ENCODE assay signal across 8 cellular contexts in the genomic region with DNA sequence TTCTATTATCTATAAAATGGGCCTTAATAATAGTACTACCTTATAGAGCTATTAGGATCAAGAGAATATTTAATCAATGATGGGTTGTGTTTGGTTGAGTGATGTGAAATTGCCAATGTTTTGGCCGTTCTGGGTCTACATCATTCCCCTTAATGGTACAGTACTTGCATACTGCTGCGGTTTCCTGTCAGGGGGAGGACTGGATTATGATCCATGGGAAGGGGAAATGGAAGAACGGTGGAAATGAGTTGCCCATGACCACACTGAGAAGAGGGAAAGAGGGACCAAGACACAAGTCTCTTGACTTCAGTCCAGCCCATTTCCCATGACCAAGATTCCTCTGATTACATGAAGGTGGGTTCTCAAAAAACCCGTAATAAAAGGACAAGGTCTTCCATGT. TPM values are rescaled to one million over a fixed set of nuclear protein-coding genes. Genes with fewer than 3 reads are reported as not detected.
A peak's percentile ranks its signal among the peaks of the same experiment; 100 is the strongest.
DNase-seq lines count a peak whose midpoint lies in the region; ATAC-seq and TF ChIP-seq lines count a peak whose summit lies in the region.

No MANE protein-coding gene starts in this region.

- H3K4me3 ChIP-seq in right atrium auricular region (no peak overlapping the region), right cardiac atrium (ENCODE audit: low read length) (no peak overlapping the region), adrenal gland (no peak overlapping the region), muscle layer of duodenum (ENCODE audit: low read depth in 1 of 2, low read length in 2 of 2) (peak overlapping the region; percentile 71 to 76), uterus (no peak overlapping the region)

- H3K36me3 ChIP-seq in right atrium auricular region = peaks cover 11% of the 10 kb centered on the region
- H3K36me3 ChIP-seq in adrenal gland (replicated peaks in 1 of 2) = peaks cover 0 to 13% of the 10 kb centered on the region in 2 donors
- peaks cover 15 to 36% of the 10 kb centered on the region in 2 donors for H3K36me3 ChIP-seq in muscle layer of duodenum (ENCODE audit: control insufficient read depth in 1 of 2, insufficient read depth in 2 of 2, low read length in 2 of 2)
- H3K36me3 ChIP-seq in uterus = no peaks in the 10 kb centered on the region

- H3K9me3 ChIP-seq in right atrium auricular region (no peaks in the 10 kb centered on the region), right cardiac atrium (ENCODE audit: control insufficient read depth, low read length) (no peaks in the 10 kb centered on the region), adrenal gland (replicated peaks in 1 of 3) (no peaks in the 10 kb centered on the region), muscle layer of duodenum (ENCODE audit: control insufficient read depth in 1 of 2, low read length in 2 of 2) (no peaks in the 10 kb centered on the region), uterus (no peaks in the 10 kb centered on the region)

- peaks cover 0 to 40% of the 10 kb centered on the region in 2 donors for H3K4me1 ChIP-seq in right atrium auricular region
- peaks cover 5% of the 10 kb centered on the region for H3K4me1 ChIP-seq in right cardiac atrium (ENCODE audit: control insufficient read depth, insufficient read depth, low read length)
- peaks cover 30 to 47% of the 10 kb centered on the region in 2 donors for H3K4me1 ChIP-seq in adrenal gland (replicated peaks in 1 of 2)
- peaks cover 7 to 15% of the 10 kb centered on the region in 2 donors for H3K4me1 ChIP-seq in muscle layer of duodenum (ENCODE audit: control insufficient read depth in 1 of 2, insufficient read depth in 2 of 2, low read length in 2 of 2)
- no peaks in the 10 kb centered on the region for H3K4me1 ChIP-seq in uterus

- TF ChIP-seq POLR2A in adrenal gland (IDR thresholded peaks at IDR 0.05) = no peak
- TF ChIP-seq POLR2A in uterus (IDR thresholded peaks at IDR 0.05) = no peak

- DNase-seq in right atrium auricular region (ENCODE audit: low spot score) (no peak), right cardiac atrium (no peak), adrenal gland (no peak), uterus (no peak), SW480 (ENCODE audit: low spot score) (no peak), T1000 (lab: John Stamatoyannopoulos, UW) (no peak)

- H3K27me3 ChIP-seq in right atrium auricular region = no peaks in the 10 kb centered on the region
- no peaks in the 10 kb centered on the region for H3K27me3 ChIP-seq in right cardiac atrium (ENCODE audit: control insufficient read depth, insufficient read depth)
- H3K27me3 ChIP-seq in adrenal gland = no peaks in the 10 kb centered on the region
- H3K27me3 ChIP-seq in muscle layer of duodenum (ENCODE audit: low read depth, low read length) = no peaks in the 10 kb centered on the region
- H3K27me3 ChIP-seq in uterus = no peaks in the 10 kb centered on the region

- ATAC-seq in right cardiac atrium = no peak
- no peak for ATAC-seq in GM18520 (IDR thresholded peaks at IDR 0.05; ENCODE audit: unreplicated experiment)

- intact Hi-C loops in right cardiac atrium (cut with DNase I) = no loop called here
- intact Hi-C loops in adrenal gland (cut with DNase I) = no loop called here
- intact Hi-C loops in uterus (cut with DNase I; ENCODE audit: low total_unique reads) = no loop called here

- TF ChIP-seq CTCF in right atrium auricular region (IDR thresholded peaks at IDR 0.05) (no peak), adrenal gland (IDR thresholded peaks at IDR 0.05) (no peak), uterus (IDR thresholded peaks at IDR 0.05) (no peak)

- 81% methylated on average over 4 of the region's 4 CpGs for WGBS in right cardiac atrium
- WGBS in adrenal gland, 4 donors = 83 to 88% (median 87%) methylated on average over 4 of the region's 4 CpGs

- peak overlapping the region; percentile 90 to 91 for H3K27ac ChIP-seq in right atrium auricular region
- no peak overlapping the region for H3K27ac ChIP-seq in right cardiac atrium (ENCODE audit: low read length)
- peak overlapping the region; percentile 90 to 99 (median 96) for H3K27ac ChIP-seq in adrenal gland
- peak overlapping the region; percentile 90 for H3K27ac ChIP-seq in muscle layer of duodenum (ENCODE audit: low read length)
- H3K27ac ChIP-seq in uterus = peak overlapping the region; percentile 93 to 98

RNA-seq across cellular contexts. Expression of a gene that starts 1.0 kb away (rescaled TPM):
- 100 to 1,000 TPM; 127 to 171 TPM for total RNA-seq in right atrium auricular region
- total RNA-seq in right cardiac atrium = 100 to 1,000 TPM; 120 to 174 (median 160) TPM
- 272 TPM for polyA plus RNA-seq in right cardiac atrium
- total RNA-seq in adrenal gland = 100 to 1,000 TPM; 139 to 356 (median 199) TPM
- polyA plus RNA-seq in adrenal gland = 100 to 1,000 TPM in 2 of 3 donors, 10 to 100 TPM in 1; 72.5 to 160 (median 135) TPM
- total RNA-seq in uterus = 100 to 1,000 TPM in 2 of 4 donors, 10 to 100 TPM in 2; 34.2 to 134 (median 91.1) TPM

RNA-seq across cellular contexts. Expression of a gene that starts 36.1 kb away (rescaled TPM):
- 10 to 100 TPM; 26.4 to 30.9 TPM for total RNA-seq in right atrium auricular region
- total RNA-seq in right cardiac atrium = 10 to 100 TPM; 37.7 to 43.6 (median 38.5) TPM
- polyA plus RNA-seq in right cardiac atrium = 26.5 TPM
- total RNA-seq in adrenal gland = 100 to 1,000 TPM in 1 of 8 donors, 10 to 100 TPM in 7; 53.8 to 103 (median 72.2) TPM
- 10 to 100 TPM; 60.5 to 76.7 (median 61.9) TPM for polyA plus RNA-seq in adrenal gland
- 10 to 100 TPM; 13.1 to 44.8 (median 28.9) TPM for total RNA-seq in uterus

RNA-seq across cellular contexts. Expression of a gene that starts 55.9 kb away (rescaled TPM):
- total RNA-seq in right atrium auricular region = 10 to 100 TPM; 47.4 to 50.5 TPM
- 10 to 100 TPM; 40.6 to 53.4 (median 44.4) TPM for total RNA-seq in right cardiac atrium
- polyA plus RNA-seq in right cardiac atrium = 48.7 TPM
- 10 to 100 TPM; 29.1 to 76.8 (median 41.1) TPM for total RNA-seq in adrenal gland
- 10 to 100 TPM; 32.0 to 45.4 (median 33.1) TPM for polyA plus RNA-seq in adrenal gland
- 10 to 100 TPM in 3 of 4 donors, 1 to 10 TPM in 1; 5.1 to 23.8 (median 16.5) TPM for total RNA-seq in uterus

Comparison
In these comparisons a context has a peak if more than half of its experiments do, and no peak if none do; other contexts are left out.
1. H3K4me3 ChIP-seq: peak in muscle layer of duodenum (2 of 2); none in right atrium auricular region (0 of 2), right cardiac atrium (single experiment), adrenal gland (0 of 4) and uterus (0 of 2).